In genomic region chr4:37393889-37394288, GRCh38 we compare ENCODE assay signal across 19 cellular contexts.
A peak's percentile ranks its signal among the peaks of the same experiment; 100 is the strongest.
DNase-seq lines count a peak whose midpoint lies in the region; ATAC-seq lines count a peak whose summit lies in the region.
"Had no signal": no experiment of that assay in that cellular context is flagged by ENCODE, and none has a peak within 500 bp of the region (broad histone marks: within the 10 kb centered on the region; RNA-seq: fewer than 3 reads in every experiment).

No MANE protein-coding gene starts in this region.

- peak; percentile 71 for ATAC-seq in GM18508 (IDR thresholded peaks at IDR 0.05; ENCODE audit: insufficient read depth, unreplicated experiment)
- peak; percentile 57 for ATAC-seq in GM21423 (IDR thresholded peaks at IDR 0.05; ENCODE audit: unreplicated experiment)
- peak; percentile 35 for ATAC-seq in HG03342 (IDR thresholded peaks at IDR 0.05; ENCODE audit: unreplicated experiment)
- ATAC-seq: CD8-positive, alpha-beta T cell; K562; left cardiac atrium; right cardiac atrium; stimulated activated naive CD8-positive, alpha-beta T cell treated with anti-CD3 and anti-CD28 coated beads, Interleukin-15, amount 100 ng/mL, for 72 hours; T-helper 17 cell had no signal

- intact Hi-C loops in activated naive CD4-positive, alpha-beta T cell treated with anti-CD3 and anti-CD28 coated beads for 36 hours (cut with micrococcal nuclease), result no loop called here

- no peaks in the 10 kb centered on the region for H3K4me1 Mint-ChIP-seq in activated naive CD4-positive, alpha-beta T cell treated with anti-CD3 and anti-CD28 coated beads for 36 hours (ENCODE audit: low read depth)
- H3K4me1 Mint-ChIP-seq: activated B cell treated with CpG ODN at 0.5 μM for 24 hours, T-helper 17 cell had no signal

- peaks cover 5% of the 10 kb centered on the region for H3K27me3 Mint-ChIP-seq in activated naive CD4-positive, alpha-beta T cell treated with anti-CD3 and anti-CD28 coated beads for 36 hours (ENCODE audit: low read depth)

- no peaks in the 10 kb centered on the region for H3K9me3 Mint-ChIP-seq in activated naive CD4-positive, alpha-beta T cell treated with anti-CD3 and anti-CD28 coated beads for 36 hours
- H3K9me3 Mint-ChIP-seq: activated B cell treated with CpG ODN at 0.5 μM for 24 hours; CD8-positive, alpha-beta T cell; endodermal cell; stimulated activated naive CD8-positive, alpha-beta T cell treated with anti-CD3 and anti-CD28 coated beads, Interleukin-15, amount 100 ng/mL, for 72 hours had no signal

- no peak overlapping the region for H3K27ac Mint-ChIP-seq in activated naive CD4-positive, alpha-beta T cell treated with anti-CD3 and anti-CD28 coated beads for 36 hours
- H3K27ac Mint-ChIP-seq: activated B cell treated with CpG ODN at 0.5 μM for 24 hours; CD8-positive, alpha-beta T cell; endodermal cell; stimulated activated naive CD8-positive, alpha-beta T cell treated with anti-CD3 and anti-CD28 coated beads, Interleukin-15, amount 100 ng/mL, for 72 hours; T-helper 17 cell had no signal

- CTCF ChIA-PET in activated naive CD4-positive, alpha-beta T cell treated with anti-CD3 and anti-CD28 coated beads for 36 hours (lab: Charles Lee), result interaction anchor here (0.6 kb wide), 1 partner anchor 176 kb away, joined by 3 read pairs; no protein-coding TSS in a partner anchor

- peak; percentile 88 for DNase-seq in SIG-M5 treated with dmso at 0.1 percent for 504 hours (lab: John Stamatoyannopoulos, UW; ENCODE audit: unreplicated experiment)
- DNase-seq in putamen (ENCODE audit: low spot score), result no peak
- DNase-seq in activated naive CD4-positive, alpha-beta T cell treated with anti-CD3 and anti-CD28 coated beads for 36 hours, result no peak
- DNase-seq in activated naive CD4-positive, alpha-beta T cell treated with anti-CD3 and anti-CD28 coated beads, Interleukin-2, amount 50 U/mL, for 16 hours, result no peak
- no peak for DNase-seq in DMS153 treated with DMSO at 0.1 percent for 48 hours (lab: John Stamatoyannopoulos, UW; ENCODE audit: unreplicated experiment)
- DNase-seq: activated B cell treated with CpG ODN at 0.5 μM for 24 hours; activated effector memory CD4-positive, alpha-beta T cell treated with Interleukin-2 at 50 U/mL for 16 hours; CD8-positive, alpha-beta T cell; endodermal cell; left cardiac atrium; midbrain; NCI-H1417 treated with DMSO at 0.1 percent for 48 hours; right cardiac atrium; stimulated activated naive CD8-positive, alpha-beta T cell treated with anti-CD3 and anti-CD28 coated beads, Interleukin-15, amount 100 ng/mL, for 72 hours; T-helper 17 cell had no signal

- no peaks in the 10 kb centered on the region for H3K36me3 Mint-ChIP-seq in activated naive CD4-positive, alpha-beta T cell treated with anti-CD3 and anti-CD28 coated beads for 36 hours (ENCODE audit: low read depth)
- H3K36me3 Mint-ChIP-seq: CD8-positive, alpha-beta T cell had no signal

- no peak overlapping the region for H3K4me3 Mint-ChIP-seq in activated naive CD4-positive, alpha-beta T cell treated with anti-CD3 and anti-CD28 coated beads for 36 hours
- H3K4me3 Mint-ChIP-seq: activated B cell treated with CpG ODN at 0.5 μM for 24 hours; CD8-positive, alpha-beta T cell; endodermal cell; stimulated activated naive CD8-positive, alpha-beta T cell treated with anti-CD3 and anti-CD28 coated beads, Interleukin-15, amount 100 ng/mL, for 72 hours; T-helper 17 cell had no signal
